Comparison of ENCODE assay signal across 9 cellular contexts in the genomic region with DNA sequence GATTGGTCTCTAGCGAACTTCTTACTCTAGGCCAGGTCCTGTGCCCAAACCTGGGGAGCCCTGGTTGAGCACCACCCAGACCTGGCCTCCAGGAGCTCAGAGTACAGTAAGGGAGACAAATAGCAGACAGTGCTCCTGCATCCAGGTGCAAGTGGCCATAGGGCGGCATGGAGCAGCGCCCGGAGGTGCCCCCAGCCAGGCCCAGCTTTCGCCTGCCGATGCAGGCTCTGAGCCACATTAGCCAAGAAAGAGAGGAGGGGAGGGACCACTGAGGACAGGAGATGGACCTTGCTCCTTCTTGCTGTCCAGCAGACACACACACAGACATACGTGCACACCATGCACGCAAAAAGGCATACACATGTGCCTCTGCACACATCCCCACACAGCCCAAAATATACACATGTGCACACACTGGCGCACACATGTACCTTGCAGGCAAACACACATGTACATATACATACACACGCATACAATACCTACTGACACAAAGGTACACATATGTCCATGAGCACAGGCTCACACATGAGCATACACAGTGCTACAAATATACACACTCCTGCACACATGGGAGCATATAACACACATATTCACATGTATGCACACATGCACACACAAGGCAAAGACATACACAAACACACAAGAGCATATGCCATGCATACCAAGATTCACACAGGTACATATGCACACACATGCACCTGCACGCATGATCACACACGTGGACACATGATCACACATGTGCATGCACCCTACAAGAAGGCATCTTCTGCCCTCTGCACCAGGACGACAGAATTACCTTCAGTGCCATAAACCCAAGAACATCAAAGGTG.
"Had no signal": no experiment of that assay in that cellular context is flagged by ENCODE, and none has a peak within 500 bp of the region (broad histone marks: within the 10 kb centered on the region; RNA-seq: fewer than 3 reads in every experiment).

No MANE protein-coding gene starts in this region.

- H3K9me3 Mint-ChIP-seq: activated T-helper 2 cell treated with anti-CD3 and anti-CD28 coated beads, Interferon-gamma antibody, Interleukin-2, Interleukin-4, amounts not matched to agents 10 μg/mL and 5 μg/mL and 100 μg/mL, durations not matched to agents 14 hours and 24 hours and 36 hours; nephron; stimulated activated effector memory CD8-positive, alpha-beta T cell treated with anti-CD3 and anti-CD28 coated beads, Interleukin-12 subunit alpha, Interleukin-12 subunit beta, amount 100 ng/mL, for 72 hours had no signal

- H3K27ac ChIP-seq: adrenal gland, cardiac muscle cell, hepatocyte, psoas muscle, thoracic aorta had no signal

- H2AFZ ChIP-seq: hepatocyte had no signal

- H3K4me1 ChIP-seq: psoas muscle had no signal

- H3K27me3 ChIP-seq: adrenal gland had no signal

- H3K27ac Mint-ChIP-seq: activated T-helper 2 cell treated with anti-CD3 and anti-CD28 coated beads, Interferon-gamma antibody, Interleukin-2, Interleukin-4, amounts not matched to agents 10 μg/mL and 5 μg/mL and 100 μg/mL, durations not matched to agents 14 hours and 24 hours and 36 hours; nephron; stimulated activated effector memory CD8-positive, alpha-beta T cell treated with anti-CD3 and anti-CD28 coated beads, Interleukin-12 subunit alpha, Interleukin-12 subunit beta, amount 100 ng/mL, for 72 hours had no signal

- H3K36me3 ChIP-seq: adrenal gland, cardiac muscle cell, thoracic aorta had no signal

- H3K4me3 ChIP-seq: adrenal gland, cardiac muscle cell, hepatocyte, psoas muscle, thoracic aorta had no signal

- DNase-seq: T1000 had no signal

- H3K36me3 Mint-ChIP-seq: stimulated activated effector memory CD8-positive, alpha-beta T cell treated with anti-CD3 and anti-CD28 coated beads, Interleukin-12 subunit alpha, Interleukin-12 subunit beta, amount 100 ng/mL, for 72 hours had no signal

- H3K9me3 ChIP-seq: adrenal gland, psoas muscle, thoracic aorta had no signal

- H3K4me2 ChIP-seq: hepatocyte had no signal

- H3K79me2 ChIP-seq: hepatocyte had no signal
